ENCODE assay signal across 19 cellular contexts in genomic region chr20:39040116-39040515, GRCh38.
"Had no signal": no experiment of that assay in that cellular context is flagged by ENCODE, and none has a peak within 500 bp of the region (broad histone marks: within the 10 kb centered on the region; RNA-seq: fewer than 3 reads in every experiment).

No MANE protein-coding gene starts in this region.

- H3K9me3 ChIP-seq: heart right ventricle, mucosa of descending colon, ovary, right atrium auricular region, testis, tibial nerve had no signal

- H3K27me3 Mint-ChIP-seq: natural killer cell treated with Interleukin-12 subunit alpha and Interleukin-12 subunit beta and Interleukin-15 and Interleukin-18, amount 100 ng/mL, for 72 hours had no signal

- H3K4me1 ChIP-seq: heart right ventricle, neural progenitor cell, right atrium auricular region, testis, tibial nerve had no signal

- H3K4me3 Mint-ChIP-seq: endodermal cell; natural killer cell treated with Interleukin-12 subunit alpha and Interleukin-12 subunit beta and Interleukin-15 and Interleukin-18, amount 100 ng/mL, for 72 hours; neural progenitor cell had no signal

- FAIRE-seq: frontal cortex, islet of Langerhans, small intestine had no signal

- ATAC-seq: mucosa of descending colon had no signal

- H3K27ac ChIP-seq: coronary artery, heart right ventricle, neural progenitor cell, ovary, right atrium auricular region, testis, tibial nerve had no signal

- H3K27ac Mint-ChIP-seq: endodermal cell; natural killer cell treated with Interleukin-12 subunit alpha and Interleukin-12 subunit beta and Interleukin-15 and Interleukin-18, amount 100 ng/mL, for 72 hours; neural progenitor cell had no signal

- H3K27me3 ChIP-seq: heart right ventricle, neural progenitor cell, ovary, right atrium auricular region, testis, tibial nerve had no signal

- DNase-seq: effector CD4-positive, alpha-beta T cell; endodermal cell; heart right ventricle; hypothalamus; kidney glomerular epithelial cell; mucosa of descending colon; nucleus accumbens; ovary; small intestine; stimulated activated CD4-positive, alpha-beta T cell treated with anti-CD3 and anti-CD28 coated beads, Interleukin-12 subunit alpha, Interleukin-12 subunit beta, amount 100 ng/mL, for 4 hours; stimulated activated naive CD8-positive, alpha-beta T cell treated with anti-CD3 and anti-CD28 coated beads, Interleukin-15, Interleukin-2, amounts not matched to agents 100 U/mL and 50 U/mL, for 24 hours; testis had no signal

- H3K4me1 Mint-ChIP-seq: neural progenitor cell had no signal

- H3K4me3 ChIP-seq: coronary artery, heart right ventricle, mucosa of descending colon, neural progenitor cell, ovary, right atrium auricular region, testis, tibial nerve had no signal

- H3K36me3 ChIP-seq: neural progenitor cell, ovary had no signal

- H3K9me3 Mint-ChIP-seq: endodermal cell; natural killer cell treated with Interleukin-12 subunit alpha and Interleukin-12 subunit beta and Interleukin-15 and Interleukin-18, amount 100 ng/mL, for 72 hours; neural progenitor cell had no signal
